Comparison of ENCODE assay signal across 18 cellular contexts in the genomic region with DNA sequence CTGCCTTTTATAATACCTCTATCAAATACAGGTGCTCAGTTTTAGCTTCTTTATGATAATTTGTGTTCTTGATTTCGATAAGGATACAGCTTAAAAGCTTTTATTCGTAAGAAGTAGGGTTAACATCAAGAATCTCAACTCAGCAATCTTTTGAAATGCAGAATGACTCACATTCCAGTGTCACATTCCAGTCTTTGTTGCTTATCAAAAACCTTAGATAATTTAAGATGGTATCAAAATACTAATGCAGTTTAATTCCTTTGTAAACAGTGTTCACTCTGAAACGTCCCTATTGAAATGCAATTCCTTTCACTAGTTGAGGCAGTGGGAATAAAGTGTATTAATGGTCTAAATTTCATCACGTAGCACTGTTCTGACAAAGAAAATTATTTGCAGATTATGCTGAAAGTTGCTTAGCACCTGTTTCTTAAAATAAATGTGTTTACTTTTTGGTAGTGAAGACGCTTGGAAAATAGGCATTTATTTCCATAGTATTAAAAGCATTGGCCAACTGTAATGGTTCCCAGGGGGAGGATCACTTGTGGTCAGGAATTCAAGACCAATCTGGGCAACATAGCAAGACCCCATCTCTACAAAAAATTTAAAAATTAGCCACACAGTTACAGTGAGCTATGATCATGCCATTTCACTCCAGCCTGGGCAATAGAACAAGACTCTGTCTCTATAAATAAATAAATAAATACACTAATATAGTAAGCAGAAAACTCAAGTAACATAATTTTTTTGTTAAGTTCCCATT. TPM values are rescaled to one million over a fixed set of nuclear protein-coding genes. Genes with fewer than 3 reads are reported as not detected.
DNase-seq lines count a peak whose midpoint lies in the region; ATAC-seq, FAIRE-seq and TF ChIP-seq lines count a peak whose summit lies in the region.
"Had no signal": no experiment of that assay in that cellular context is flagged by ENCODE, and none has a peak within 500 bp of the region (broad histone marks: within the 10 kb centered on the region; RNA-seq: fewer than 3 reads in every experiment).

No MANE protein-coding gene starts in this region.

- TF ChIP-seq RAD21 in IMR-90 (IDR thresholded peaks at IDR 0.05; ENCODE audit: low read length): no peak
- no peak for TF ChIP-seq RAD21 in GM12878 (IDR thresholded peaks at IDR 0.05; ENCODE audit: insufficient read depth, low read depth, low read length)

- no peak overlapping the region for H3K56ac ChIP-seq in IMR-90 (ENCODE audit: extremely low read depth, insufficient read depth, low read length)

- peak; percentile 49; the same call in 1 of the 2 replicates for ATAC-seq in IMR-90 (ENCODE audit: low read depth)
- ATAC-seq in GM12878: no peak
- peak; percentile 25 for ATAC-seq in left lung
- no peak for ATAC-seq in PC-3
- ATAC-seq: gastrocnemius medialis; stimulated activated effector memory CD8-positive, alpha-beta T cell treated with anti-CD3 and anti-CD28 coated beads, Interleukin-12 subunit alpha, Interleukin-12 subunit beta, amount 100 ng/mL, for 72 hours had no signal

- H3K4me2 ChIP-seq in IMR-90 (ENCODE audit: low read depth, low read length) (no peak overlapping the region; the same call in 1 of the 2 replicates), GM12878 (ENCODE audit: control insufficient read depth, insufficient read depth) (no peak overlapping the region), PC-3 (ENCODE audit: low read length) (no peak overlapping the region)
- H3K4me2 ChIP-seq: KMS-11 had no signal

- in situ Hi-C loops in IMR-90 (cut with MboI; ENCODE audit: low sequenced_read_pairs): no loop called here
- in situ Hi-C loops in GM12878 (cut with MboI): no loop called here

- H3K27me3 ChIP-seq in ACC112 (ENCODE audit: insufficient read depth, low read length) (no peaks in the 10 kb centered on the region), IMR-90 (ENCODE audit: control insufficient read depth, insufficient read depth, low read length) (no peaks in the 10 kb centered on the region), GM12878 (replicated peaks in 1 of 2; ENCODE audit: control insufficient read depth in 2 of 2, insufficient read depth in 2 of 2, low read length in 1 of 2) (no peaks in the 10 kb centered on the region; a peak in 1 of 4 replicates), left lung (no peaks in the 10 kb centered on the region), PC-3 (ENCODE audit: low read length) (no peaks in the 10 kb centered on the region)
- H3K27me3 ChIP-seq: gastrocnemius medialis, SJCRH30 had no signal

- peaks cover 7% of the 10 kb centered on the region for H3K9me1 ChIP-seq in IMR-90 (ENCODE audit: insufficient read depth, low read length)

- dilution Hi-C loops in IMR-90 (cut with HindIII; ENCODE audit: low sequenced_read_pairs, unreplicated experiment): no loop called here

- peaks cover 0 to 7% of the 10 kb centered on the region in 2 experiments; a peak in 1 of 4 replicates for H3K79me1 ChIP-seq in IMR-90 (ENCODE audit: low read depth in 1 of 2, low read length in 2 of 2)

- no peak overlapping the region for H4K5ac ChIP-seq in IMR-90 (ENCODE audit: low read depth, low read length)

- H2BK20ac ChIP-seq in IMR-90 (ENCODE audit: low read depth, low read length): no peak overlapping the region

- H3K18ac ChIP-seq in IMR-90 (ENCODE audit: low read depth, low read length): no peak overlapping the region

- BruUV-seq in IMR-90 (replicated peaks; lab: Mats Ljungman, UMichigan): no TSS peak
- no TSS peak for BruUV-seq in GM12878 (replicated peaks; lab: Mats Ljungman, UMichigan)
- no TSS peak for BruUV-seq in PC-3 (replicated peaks; lab: Mats Ljungman, UMichigan)

- no peaks in the 10 kb centered on the region for H3F3A ChIP-seq in PC-3 (ENCODE audit: low read length, unreplicated experiment)

- H3K9me3 ChIP-seq in IMR-90 (ENCODE audit: control insufficient read depth, insufficient read depth, low read length): no peaks in the 10 kb centered on the region
- no peaks in the 10 kb centered on the region for H3K9me3 ChIP-seq in GM12878 (replicated peaks; ENCODE audit: control insufficient read depth, insufficient read depth, low read length)
- H3K9me3 ChIP-seq in left lung: no peaks in the 10 kb centered on the region
- H3K9me3 ChIP-seq in PC-3 (ENCODE audit: low read length): no peaks in the 10 kb centered on the region
- H3K9me3 ChIP-seq: gastrocnemius medialis, SJCRH30 had no signal

- intact Hi-C loops in IMR-90 (cut with micrococcal nuclease) (no loop called here), GM12878 (cut with micrococcal nuclease; ENCODE audit: unreplicated experiment) (no loop called here), left lung (cut with DNase I) (no loop called here), PC-3 (cut with micrococcal nuclease) (loop anchor here (5.0 kb wide), 1 partner anchor 45 kb away; no protein-coding TSS in a partner anchor)

- SMC1A ChIA-PET in GM12878 (lab: Charles Lee; ENCODE audit: uncharacterized antibody, unreplicated experiment): no interaction called here

- H2BK15ac ChIP-seq in IMR-90 (ENCODE audit: low read depth, low read length): no peak overlapping the region

- H3K79me2 ChIP-seq in ACC112 (ENCODE audit: control insufficient read depth, insufficient read depth, low read length, unreplicated experiment): no peaks in the 10 kb centered on the region
- no peaks in the 10 kb centered on the region for H3K79me2 ChIP-seq in GM12878 (ENCODE audit: control insufficient read depth, insufficient read depth, low read length)
- H3K79me2 ChIP-seq in PC-3 (ENCODE audit: low read length): no peaks in the 10 kb centered on the region

- no peak overlapping the region for H3K14ac ChIP-seq in IMR-90 (replicated peaks; ENCODE audit: low read depth, low read length)

- H3K36me3 ChIP-seq in ACC112 (ENCODE audit: insufficient read depth, low read length): no peaks in the 10 kb centered on the region
- no peaks in the 10 kb centered on the region for H3K36me3 ChIP-seq in IMR-90 (ENCODE audit: control insufficient read depth, insufficient read depth, low read length)
- H3K36me3 ChIP-seq in GM12878 (ENCODE audit: control insufficient read depth in 2 of 2, insufficient read depth in 2 of 2, low read length in 1 of 2): no peaks in the 10 kb centered on the region
- H3K36me3 ChIP-seq in left lung: peaks cover 0 to 5% of the 10 kb centered on the region in 2 donors
- no peaks in the 10 kb centered on the region for H3K36me3 ChIP-seq in PC-3 (ENCODE audit: low read depth, low read length)
- H3K36me3 ChIP-seq: gastrocnemius medialis, SJCRH30 had no signal

- H2AK5ac ChIP-seq in IMR-90 (ENCODE audit: low read depth, low read length): no peak overlapping the region

- TF ChIP-seq CTCF in IMR-90 (conservative IDR thresholded peaks at IDR 0.05; ENCODE audit: low read depth, low read length): no peak
- TF ChIP-seq CTCF in GM12878 (IDR thresholded peaks at IDR 0.05 in 2 of 3, conservative IDR thresholded peaks at IDR 0.05 in 1 of 3; ENCODE audit: control insufficient read depth in 2 of 3, extremely low read depth in 1 of 3, insufficient read depth in 1 of 3, low read depth in 3 of 3, low read length in 3 of 3): no peak
- TF ChIP-seq CTCF in left lung (IDR thresholded peaks at IDR 0.05): no peak
- no peak for TF ChIP-seq CTCF in PC-3 (conservative IDR thresholded peaks at IDR 0.05; ENCODE audit: low read depth, low read length)

- no peak overlapping the region for H2BK120ac ChIP-seq in IMR-90 (ENCODE audit: low read depth, low read length)

- no peak for TF ChIP-seq POLR2A in IMR-90 (IDR thresholded peaks at IDR 0.05; ENCODE audit: low read depth, low read length)
- no peak for TF ChIP-seq POLR2A in GM12878 (IDR thresholded peaks at IDR 0.05; ENCODE audit: low read depth, low read length)

- TF ChIP-seq EP300 in GM12878 (IDR thresholded peaks at IDR 0.05; ENCODE audit: borderline replicate concordance in 1 of 2, control insufficient read depth in 1 of 2, low read depth in 2 of 2, low read length in 2 of 2): no peak

- H3K4me1 ChIP-seq in ACC112 (ENCODE audit: control insufficient read depth, insufficient read depth, low read length, unreplicated experiment) (peaks cover 47% of the 10 kb centered on the region), IMR-90 (ENCODE audit: control insufficient read depth, insufficient read depth, low read length) (peaks cover 8% of the 10 kb centered on the region), GM12878 (ENCODE audit: control insufficient read depth, insufficient read depth, low read length) (no peaks in the 10 kb centered on the region), left lung (peaks cover 3 to 6% of the 10 kb centered on the region in 2 donors), PC-3 (ENCODE audit: insufficient read depth, low read length) (peaks cover 7% of the 10 kb centered on the region; the same call in 1 of the 2 replicates)
- H3K4me1 ChIP-seq: gastrocnemius medialis had no signal

- no peaks in the 10 kb centered on the region for H4K20me1 ChIP-seq in IMR-90 (ENCODE audit: insufficient read depth, low read length)
- H4K20me1 ChIP-seq in GM12878 (ENCODE audit: control insufficient read depth, insufficient read depth): no peaks in the 10 kb centered on the region
- H4K20me1 ChIP-seq in PC-3 (ENCODE audit: low read length): no peaks in the 10 kb centered on the region

- H2AK9ac ChIP-seq in IMR-90 (replicated peaks; ENCODE audit: low read depth, low read length, poor library complexity): no peak overlapping the region

- H4K91ac ChIP-seq in IMR-90 (ENCODE audit: insufficient read depth, low read depth, low read length): no peak overlapping the region

- no peak overlapping the region for H4K8ac ChIP-seq in IMR-90 (ENCODE audit: low read depth in 2 of 2, low read length in 2 of 2)

- no peak overlapping the region for H2BK5ac ChIP-seq in IMR-90 (ENCODE audit: low read depth, low read length, poor library complexity, severe bottlenecking)

- H3K4me3 ChIP-seq in ACC112 (ENCODE audit: low read depth, low read length) (peak overlapping the region; percentile 39; the same call in 1 of the 2 replicates), IMR-90 (ENCODE audit: insufficient read depth, low read depth, low read length) (no peak overlapping the region), GM12878 (no peak overlapping the region), left lung (no peak overlapping the region), PC-3 (ENCODE audit: low read length) (no peak overlapping the region)
- H3K4me3 ChIP-seq: gastrocnemius medialis, SJCRH30 had no signal

- RAD21 ChIA-PET in GM12878 (lab: Charles Lee; ENCODE audit: unreplicated experiment): no interaction called here

- WGBS in IMR-90 (ENCODE audit: extremely low coverage in 2 of 2, insufficient read length in 1 of 2), 2 experiments: 100% methylated on average over 1 of the region's 5 CpGs; no CpG with 5 or more reads in 1 of the 2 experiments
- WGBS in GM12878 (ENCODE audit: insufficient coverage, insufficient replicate concordance, low lambda C conversion rate, missing lambda C conversion rate): 20% methylated on average over 5 of the region's 5 CpGs

- no peak overlapping the region for H3K4ac ChIP-seq in IMR-90 (ENCODE audit: low read depth, low read length)

- H3K9ac ChIP-seq in IMR-90 (ENCODE audit: low read depth, low read length): no peak overlapping the region
- H3K9ac ChIP-seq in GM12878 (ENCODE audit: control insufficient read depth, insufficient read depth, low read length): no peak overlapping the region
- H3K9ac ChIP-seq in PC-3 (ENCODE audit: low read length): no peak overlapping the region
- H3K9ac ChIP-seq: KMS-11 had no signal

- H3K9me2 ChIP-seq in PC-3 (replicated peaks; ENCODE audit: low read length): no peaks in the 10 kb centered on the region

- H2AFZ ChIP-seq in ACC112 (ENCODE audit: low read length, unreplicated experiment) (no peak overlapping the region), IMR-90 (replicated peaks; ENCODE audit: low read length, poor library complexity) (no peak overlapping the region), GM12878 (ENCODE audit: control insufficient read depth, low read depth, low read length) (no peak overlapping the region), PC-3 (ENCODE audit: low read length) (no peak overlapping the region)

- FAIRE-seq in GM12878 (lab: Jason Lieb, UNC): peak; percentile 18

- peak; percentile 45 for DNase-seq in IMR-90
- no peak for DNase-seq in GM12878 (ENCODE audit: low read depth, low spot score)
- no peak for DNase-seq in left lung
- DNase-seq in PC-3: no peak
- DNase-seq in AG20443 (ENCODE audit: low spot score): no peak
- DNase-seq in NCI-H2171 treated with DMSO at 0.1 percent for 48 hours (lab: John Stamatoyannopoulos, UW): no peak
- no peak for DNase-seq in SKM-1 (lab: John Stamatoyannopoulos, UW; ENCODE audit: unreplicated experiment)
- DNase-seq: activated CD4-positive, alpha-beta T cell treated with anti-CD3 and anti-CD28 coated beads, Interleukin-2, amount 50 U/mL, for 1 hour; activated T-cell treated with anti-CD3 and anti-CD28 coated beads, Interleukin-2, amount 50 U/mL, for 48 hours; cerebellar nuclear complex; gastrocnemius medialis; islet precursor cell; NCI-H146; occipital lobe; SJCRH30 had no signal

- CTCF ChIA-PET in IMR-90 (lab: Yijun Ruan, JAX) (no interaction called here), GM12878 (lab: Yijun Ruan, JAX) (no interaction called here), PC-3 (lab: Charles Lee) (no interaction called here)

- H3K23ac ChIP-seq in IMR-90 (ENCODE audit: low read depth, low read length): no peak overlapping the region

- H3K27ac ChIP-seq in ACC112 (ENCODE audit: low read depth, low read length): peak overlapping the region; percentile 9
- no peak overlapping the region for H3K27ac ChIP-seq in IMR-90 (ENCODE audit: insufficient read depth, low read length)
- H3K27ac ChIP-seq in GM12878 (ENCODE audit: control insufficient read depth, insufficient read depth): no peak overlapping the region
- H3K27ac ChIP-seq in left lung: peak overlapping the region in 1 of 2 donors; percentile 63
- no peak overlapping the region for H3K27ac ChIP-seq in PC-3 (ENCODE audit: low read length)
- H3K27ac ChIP-seq: gastrocnemius medialis, KMS-11, SJCRH30 had no signal

- POLR2A ChIA-PET in IMR-90 (lab: Charles Lee; ENCODE audit: unreplicated experiment): no interaction called here
- POLR2A ChIA-PET in GM12878 (lab: Charles Lee): no interaction called here
- POLR2A ChIA-PET in PC-3 (lab: Charles Lee; ENCODE audit: unreplicated experiment): no interaction called here

RNA-seq across cellular contexts. Expression of a gene that starts 10.1 kb away (rescaled TPM):
- total RNA-seq in IMR-90 (2012; rRNA removed) (552 and 592 TPM in 2 replicates), GM12878 (2014; rRNA removed) (34.8 and 38.7 TPM in 2 replicates), GM12878 (2014; rRNA removed; fragmentation: Illumina TruSeq; extraction: Trizol) (31.1 and 33.5 TPM in 2 replicates), GM12878 (2021) (29.4 and 34.6 TPM in 2 replicates), left lung (100 to 1,000 TPM; 239 to 290 TPM), PC-3 (2014; rRNA removed) (231 and 323 TPM in 2 replicates)
- polyA plus RNA-seq in IMR-90 (2012; rRNA removed) (214 and 249 TPM in 2 replicates), GM12878 (2011; rRNA removed) (0.16 and 0.20 TPM in 2 replicates), GM12878 (2014; fragmentation: Illumina TruSeq; extraction: Trizol) (34.1 and 38.0 TPM in 2 replicates), GM12878 (2014; fragmentation: Nextera tagmentation; extraction: Ambion mirVana) (10 to 100 TPM; 17.0 to 19.9 TPM), GM12878 (2014; rRNA removed) (32.8 and 35.0 TPM in 2 replicates), GM12878 (2016; fragmentation: Nextera tagmentation; extraction: Ambion mirVana) (10 to 100 TPM; 47.0 to 48.4 TPM)
- polyA plus RNA-seq in IMR-90 (2012; cell fraction: cytosol; rRNA removed): 118 and 124 TPM in 2 replicates
- 47.8 and 219 TPM in 2 replicates for polyA plus RNA-seq in IMR-90 (2012; cell fraction: nucleus; rRNA removed; ENCODE audit: low replicate concordance)
- 0.19 TPM in 1 of 2 replicates, not detected in the other for total RNA-seq in GM12878 (2013; cell fraction: nucleolus; rRNA removed)
- 9.9 TPM for polyA plus RNA-seq in GM12878 (2011; ENCODE audit: low read depth)
- 0.12 and 0.15 TPM in 2 replicates for polyA plus RNA-seq in GM12878 (2011; cell fraction: cytosol; rRNA removed)
- 0.10 and 0.16 TPM in 2 replicates for polyA plus RNA-seq in GM12878 (2011; cell fraction: nucleus; rRNA removed)
- 11.9 and 13.5 TPM in 2 replicates for polyA plus RNA-seq in GM12878 (2012)
- 1.1 TPM in 1 of 2 replicates, not detected in the other for polyA minus RNA-seq in GM12878 (2011; rRNA and poly(A)+ RNA removed)
- polyA minus RNA-seq in GM12878 (2011; cell fraction: cytosol; rRNA and poly(A)+ RNA removed): not detected in 2 replicates
- polyA minus RNA-seq in GM12878 (2011; cell fraction: nucleus; rRNA and poly(A)+ RNA removed): not detected in 2 replicates

Comparison
In these comparisons a context has a peak if more than half of its experiments do, and no peak if none do; other contexts are left out.
1. ATAC-seq: peak in IMR-90 (single experiment) and left lung (single experiment); none in GM12878 (single experiment) and PC-3 (single experiment).